8 cellular contexts compared by ENCODE assay signal in genomic region chr1:173474780-173475419, GRCh38. TPM values are rescaled to one million over a fixed set of nuclear protein-coding genes. Genes with fewer than 3 reads are reported as not detected.
A peak's percentile ranks its signal among the peaks of the same experiment; 100 is the strongest.
DNase-seq lines count a peak whose midpoint lies in the region; ATAC-seq and TF ChIP-seq lines count a peak whose summit lies in the region.
"Not testable (repeated sequence)": the region's sequence is repeated elsewhere in the genome, so short reads cannot be mapped to it uniquely, and the experiment has no call there.

No MANE protein-coding gene starts in this region.

- not testable (repeated sequence) for H4K20me1 ChIP-seq in SU-DHL-6 (ENCODE audit: low read depth, low read length)

- TF ChIP-seq CTCF in BJ (IDR thresholded peaks at IDR 0.05; ENCODE audit: insufficient read depth, low read depth, low read length); SU-DHL-6 (IDR thresholded peaks at IDR 0.05; ENCODE audit: insufficient read depth, low read length, poor library complexity, severe bottlenecking); coronary artery (IDR thresholded peaks at IDR 0.05); right atrium auricular region (IDR thresholded peaks at IDR 0.05): not testable (repeated sequence)

- ATAC-seq in naive B cell (ENCODE audit: low read depth in 2 of 2), result not testable (repeated sequence)

- not testable (repeated sequence) for H3K27me3 ChIP-seq in BJ (ENCODE audit: control insufficient read depth, insufficient read depth, low read length); HUES64 (ENCODE audit: insufficient read depth, low read length); SU-DHL-6 (ENCODE audit: low read length); right atrium auricular region

- H3K4me3 ChIP-seq in BJ (ENCODE audit: low read depth, low read length) (peak overlapping the region; percentile 82), HUES64 (ENCODE audit: low read length) (peak overlapping the region; percentile 83; the same call in 1 of the 2 replicates), coronary artery (peak overlapping the region; percentile 79), right atrium auricular region (peak overlapping the region in 1 of 2 donors; percentile 91)
- H3K4me3 ChIP-seq in SU-DHL-6 (ENCODE audit: insufficient read depth, low read length, poor library complexity, severe bottlenecking), result not testable (repeated sequence)

- DNase-seq in BJ (ENCODE audit: low read depth); activated naive CD4-positive, alpha-beta T cell treated with anti-CD3 and anti-CD28 coated beads for 36 hours; coronary artery (ENCODE audit: low spot score); right atrium auricular region (ENCODE audit: low spot score); naive B cell: not testable (repeated sequence)

- H3K9me3 ChIP-seq in HUES64 (ENCODE audit: insufficient read depth, low read depth, low read length) (peaks cover 28% of the 10 kb centered on the region), SU-DHL-6 (ENCODE audit: insufficient read depth, low read length) (peaks cover 12% of the 10 kb centered on the region; the same call in 1 of the 2 replicates)
- H3K9me3 ChIP-seq in right atrium auricular region, result not testable (repeated sequence)

- H3K4me1 Mint-ChIP-seq in activated naive CD4-positive, alpha-beta T cell treated with anti-CD3 and anti-CD28 coated beads for 36 hours (ENCODE audit: low read depth), result peaks cover 49% of the 10 kb centered on the region
- H3K4me1 Mint-ChIP-seq in naive B cell, result peaks cover 32 to 42% (median 40%) of the 10 kb centered on the region in 3 donors
- H3K4me1 Mint-ChIP-seq in stimulated activated naive CD8-positive, alpha-beta T cell treated with anti-CD3 and anti-CD28 coated beads, Interleukin-15, Interleukin-2, amounts not matched to agents 100 ng/mL and 50 ng/mL, for 24 hours (ENCODE audit: low read depth), result peaks cover 53% of the 10 kb centered on the region

- not testable (repeated sequence) for H3K36me3 ChIP-seq in BJ (ENCODE audit: control insufficient read depth, insufficient read depth, low read length); SU-DHL-6 (ENCODE audit: low read length); right atrium auricular region
- peaks cover 27% of the 10 kb centered on the region for H3K36me3 ChIP-seq in HUES64 (ENCODE audit: insufficient read depth, low read length)

- H3K9me2 ChIP-seq in SU-DHL-6 (replicated peaks; ENCODE audit: insufficient read depth, low read length), result not testable (repeated sequence)

- POLR2A ChIA-PET in BJ (lab: Charles Lee), result not testable (repeated sequence)

- H2AFZ ChIP-seq in SU-DHL-6 (ENCODE audit: low read depth, low read length, severe bottlenecking), result not testable (repeated sequence)

- H3K4me1 ChIP-seq in HUES64 (ENCODE audit: insufficient read depth, low read length), result peaks cover 24% of the 10 kb centered on the region
- peaks cover 0 to 49% of the 10 kb centered on the region in 2 donors for H3K4me1 ChIP-seq in right atrium auricular region

- H3K27ac Mint-ChIP-seq in activated naive CD4-positive, alpha-beta T cell treated with anti-CD3 and anti-CD28 coated beads for 36 hours; stimulated activated naive CD8-positive, alpha-beta T cell treated with anti-CD3 and anti-CD28 coated beads, Interleukin-15, Interleukin-2, amounts not matched to agents 100 ng/mL and 50 ng/mL, for 24 hours: not testable (repeated sequence)
- peak overlapping the region in 4 of 6 donors; percentile 39 to 92 (median 57) for H3K27ac Mint-ChIP-seq in naive B cell

- intact Hi-C loops in activated naive CD4-positive, alpha-beta T cell treated with anti-CD3 and anti-CD28 coated beads for 36 hours (cut with micrococcal nuclease), result loop anchor here (5.0 to 10.0 kb wide), 3 partner anchors 77 to 1550 kb away; partner anchors contain the start of gene MRPS14

- H3K27me3 Mint-ChIP-seq in activated naive CD4-positive, alpha-beta T cell treated with anti-CD3 and anti-CD28 coated beads for 36 hours (ENCODE audit: low read depth); naive B cell; stimulated activated naive CD8-positive, alpha-beta T cell treated with anti-CD3 and anti-CD28 coated beads, Interleukin-15, Interleukin-2, amounts not matched to agents 100 ng/mL and 50 ng/mL, for 24 hours: not testable (repeated sequence)

- H3K4me3 Mint-ChIP-seq in activated naive CD4-positive, alpha-beta T cell treated with anti-CD3 and anti-CD28 coated beads for 36 hours, result peak overlapping the region; percentile 51
- H3K4me3 Mint-ChIP-seq in naive B cell, result peak overlapping the region in 5 of 8 donors; percentile 5 to 77 (median 53)
- peak overlapping the region; percentile 24 for H3K4me3 Mint-ChIP-seq in stimulated activated naive CD8-positive, alpha-beta T cell treated with anti-CD3 and anti-CD28 coated beads, Interleukin-15, Interleukin-2, amounts not matched to agents 100 ng/mL and 50 ng/mL, for 24 hours

- H3K36me3 Mint-ChIP-seq in activated naive CD4-positive, alpha-beta T cell treated with anti-CD3 and anti-CD28 coated beads for 36 hours (ENCODE audit: low read depth), result peaks cover 26% of the 10 kb centered on the region
- H3K36me3 Mint-ChIP-seq in naive B cell, result peaks cover 14 to 15% of the 10 kb centered on the region in 2 donors
- peaks cover 38% of the 10 kb centered on the region for H3K36me3 Mint-ChIP-seq in stimulated activated naive CD8-positive, alpha-beta T cell treated with anti-CD3 and anti-CD28 coated beads, Interleukin-15, Interleukin-2, amounts not matched to agents 100 ng/mL and 50 ng/mL, for 24 hours (ENCODE audit: low read depth)

- peaks cover 23% of the 10 kb centered on the region for H3K9me3 Mint-ChIP-seq in activated naive CD4-positive, alpha-beta T cell treated with anti-CD3 and anti-CD28 coated beads for 36 hours
- peaks cover 3 to 21% (median 13%) of the 10 kb centered on the region in 7 donors for H3K9me3 Mint-ChIP-seq in naive B cell
- H3K9me3 Mint-ChIP-seq in stimulated activated naive CD8-positive, alpha-beta T cell treated with anti-CD3 and anti-CD28 coated beads, Interleukin-15, Interleukin-2, amounts not matched to agents 100 ng/mL and 50 ng/mL, for 24 hours, result peaks cover 14% of the 10 kb centered on the region

- H3K27ac ChIP-seq in HUES64 (ENCODE audit: low read depth, low read length) (peak overlapping the region; percentile 59; the same call in 1 of the 2 replicates), coronary artery (peak overlapping the region; percentile 85 to 99), right atrium auricular region (peak overlapping the region; percentile 95 to 100)
- H3K27ac ChIP-seq in SU-DHL-6 (ENCODE audit: low read depth, low read length), result not testable (repeated sequence)

- not testable (repeated sequence) for H3F3A ChIP-seq in SU-DHL-6 (ENCODE audit: insufficient read depth)

- 79% methylated on average over 17 of the region's 17 CpGs for WGBS in HUES64

- not testable (repeated sequence) for H3K9ac ChIP-seq in HUES64 (ENCODE audit: low read depth, low read length); SU-DHL-6 (ENCODE audit: low read length)

- CTCF ChIA-PET in BJ (lab: Yijun Ruan, JAX), result interaction anchor here (1.2 to 2.4 kb wide), 3 partner anchors 13 to 729 kb away, joined by 3 to 12 read pairs (median 4); no protein-coding TSS in a partner anchor
- CTCF ChIA-PET in activated naive CD4-positive, alpha-beta T cell treated with anti-CD3 and anti-CD28 coated beads for 36 hours (lab: Charles Lee), result interaction anchor here (1.5 to 4.7 kb wide), 2 partner anchors 45 to 730 kb away, joined by 3 to 31 read pairs; no protein-coding TSS in a partner anchor

- H3K4me2 ChIP-seq in SU-DHL-6 (ENCODE audit: low read depth, low read length, poor library complexity, severe bottlenecking), result peak overlapping the region; percentile 96

- H3K79me2 ChIP-seq in SU-DHL-6 (ENCODE audit: insufficient read depth, low read length), result peaks cover 54% of the 10 kb centered on the region

RNA-seq across cellular contexts. Expression of gene PRDX6, which starts 2.2 kb away (rescaled TPM):
- 885 and 1,282 TPM in 2 replicates for polyA plus RNA-seq in BJ (2011; rRNA removed)
- 887 and 1,459 TPM in 2 replicates for polyA minus RNA-seq in BJ (2011; rRNA and poly(A)+ RNA removed)
- 380 TPM for polyA plus RNA-seq in HUES64 (2013, experiment 1 of 2)
- polyA plus RNA-seq in HUES64 (2013, experiment 2 of 2), result 365 TPM
- total RNA-seq in activated naive CD4-positive, alpha-beta T cell treated with anti-CD3 and anti-CD28 coated beads for 36 hours, result 100 to 1,000 TPM; 147 to 150 TPM
- 100 to 1,000 TPM; 512 to 590 TPM for total RNA-seq in right atrium auricular region
- 100 to 1,000 TPM in 5 of 6 donors, 10 to 100 TPM in 1; 93.7 to 143 (median 118) TPM for polyA plus RNA-seq in naive B cell (ENCODE audit: low read depth in 6 of 6)
